Comparison of ENCODE assay signal across 16 cellular contexts in genomic region chr1:9992910-9993309, GRCh38. TPM values are rescaled to one million over a fixed set of nuclear protein-coding genes. Genes with fewer than 3 reads are reported as not detected.
"Had no signal": no experiment of that assay in that cellular context is flagged by ENCODE, and none has a peak within 500 bp of the region (broad histone marks: within the 10 kb centered on the region; RNA-seq: fewer than 3 reads in every experiment).

No MANE protein-coding gene starts in this region.

- ATAC-seq: activated naive CD8-positive, alpha-beta T cell treated with anti-CD3 and anti-CD28 coated beads, Interleukin-2, amount 50 U/mL, for 24 hours; activated T-helper 17 cell treated with anti-CD3 and anti-CD28 coated beads, Interleukin-2, amount 50 U/mL, for 72 hours; effector memory CD8-positive, alpha-beta T cell; natural killer cell treated with Interleukin-12 subunit alpha and Interleukin-12 subunit beta and Interleukin-15 and Interleukin-18, amount 100 ng/mL, for 72 hours had no signal

- H3K9me3 Mint-ChIP-seq: activated naive CD8-positive, alpha-beta T cell treated with anti-CD3 and anti-CD28 coated beads, Interleukin-2, amount 50 U/mL, for 24 hours; activated T-helper 17 cell treated with anti-CD3 and anti-CD28 coated beads, Interleukin-2, amount 50 U/mL, for 72 hours; effector memory CD8-positive, alpha-beta T cell; natural killer cell treated with Interleukin-12 subunit alpha and Interleukin-12 subunit beta and Interleukin-15 and Interleukin-18, amount 100 ng/mL, for 72 hours; T-helper 1 cell treated with Interleukin-12 subunit alpha and Interleukin-12 subunit beta and Interleukin-4 antibody, amounts not matched to agents 30 μg/mL and 1 μg/mL, for 36 hours had no signal

- H3K36me3 ChIP-seq: suprapubic skin had no signal

- H3K4me3 ChIP-seq: skin epidermis, suprapubic skin had no signal

- H3K4me3 Mint-ChIP-seq: activated naive CD8-positive, alpha-beta T cell treated with anti-CD3 and anti-CD28 coated beads, Interleukin-2, amount 50 U/mL, for 24 hours; activated T-helper 17 cell treated with anti-CD3 and anti-CD28 coated beads, Interleukin-2, amount 50 U/mL, for 72 hours; effector memory CD8-positive, alpha-beta T cell; natural killer cell treated with Interleukin-12 subunit alpha and Interleukin-12 subunit beta and Interleukin-15 and Interleukin-18, amount 100 ng/mL, for 72 hours; T-helper 1 cell treated with Interleukin-12 subunit alpha and Interleukin-12 subunit beta and Interleukin-4 antibody, amounts not matched to agents 30 μg/mL and 1 μg/mL, for 36 hours had no signal

- H3K27ac Mint-ChIP-seq: activated naive CD8-positive, alpha-beta T cell treated with anti-CD3 and anti-CD28 coated beads, Interleukin-2, amount 50 U/mL, for 24 hours; activated T-helper 17 cell treated with anti-CD3 and anti-CD28 coated beads, Interleukin-2, amount 50 U/mL, for 72 hours; effector memory CD8-positive, alpha-beta T cell; natural killer cell treated with Interleukin-12 subunit alpha and Interleukin-12 subunit beta and Interleukin-15 and Interleukin-18, amount 100 ng/mL, for 72 hours; T-helper 1 cell treated with Interleukin-12 subunit alpha and Interleukin-12 subunit beta and Interleukin-4 antibody, amounts not matched to agents 30 μg/mL and 1 μg/mL, for 36 hours had no signal

- H3K9me3 ChIP-seq: suprapubic skin had no signal

- H3K27ac ChIP-seq: skin epidermis, suprapubic skin had no signal

- DNase-seq: activated CD4-positive, alpha-beta T cell treated with anti-CD3 and anti-CD28 coated beads, Interleukin-2, amount 50 U/mL, for 4 hours; activated CD4-positive, CD25-positive, alpha-beta regulatory T cell treated with anti-CD3 and anti-CD28 coated beads, Interleukin-2, amount 50 U/mL, for 72 hours; activated naive CD4-positive, alpha-beta T cell treated with Interleukin-2 at 50 U/mL for 16 hours; activated naive CD8-positive, alpha-beta T cell treated with anti-CD3 and anti-CD28 coated beads, Interleukin-2, amount 50 U/mL, for 24 hours; aorta; cerebellar nuclear complex; effector memory CD8-positive, alpha-beta T cell; nucleus accumbens; stimulated activated CD4-positive, alpha-beta T cell treated with anti-CD3 and anti-CD28 coated beads, Interleukin-4, amount 100 ng/mL, for 24 hours; stimulated activated naive CD4-positive, alpha-beta T cell had no signal

RNA-seq across cellular contexts. Expression of gene RBP7, which starts 4.1 kb away (rescaled TPM):
- total RNA-seq: activated T-helper 17 cell treated with anti-CD3 and anti-CD28 coated beads, Interleukin-2, amount 50 U/mL, for 72 hours; glomerular endothelial cell; natural killer cell treated with Interleukin-12 subunit alpha and Interleukin-12 subunit beta and Interleukin-15 and Interleukin-18, amount 100 ng/mL, for 72 hours had no signal
